In the genomic region with DNA sequence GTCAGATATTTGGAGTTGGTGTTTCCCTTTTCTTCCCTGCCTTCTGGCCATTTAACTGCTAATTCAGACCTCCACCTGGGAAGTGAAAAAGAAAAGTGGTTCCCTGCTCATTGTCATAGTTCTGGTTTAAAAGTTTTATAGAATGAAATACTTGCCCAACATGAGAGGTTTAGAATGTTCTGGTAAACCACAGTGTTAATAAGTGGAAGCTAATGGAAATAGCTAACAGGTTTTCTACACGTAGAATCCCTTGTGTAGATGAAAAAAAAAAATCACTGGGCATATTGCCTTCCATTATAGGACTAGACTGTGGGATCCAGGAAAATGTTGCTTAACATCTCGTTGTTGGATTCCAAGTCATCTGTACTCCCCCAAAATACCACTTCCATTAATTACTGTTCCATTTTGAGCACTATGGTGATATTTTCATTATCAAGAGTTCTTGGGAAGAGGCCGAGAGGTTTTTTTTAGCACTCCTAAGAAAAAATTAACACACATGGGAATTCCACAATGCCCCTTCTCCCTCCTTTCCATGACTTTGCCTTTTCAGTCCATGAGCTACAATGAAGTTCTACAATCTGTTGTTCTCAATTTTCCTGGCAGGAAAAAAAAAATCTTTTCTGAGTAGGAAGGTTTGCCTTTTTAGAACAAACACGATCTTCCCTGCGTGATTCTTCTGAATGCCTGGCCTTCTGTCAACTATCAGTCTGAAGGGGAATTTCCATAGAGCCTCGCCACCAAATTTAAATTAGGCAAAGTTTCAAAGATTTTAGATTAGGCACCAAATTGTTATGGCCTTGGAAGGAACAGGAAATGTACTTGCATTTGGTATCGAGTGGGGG, we compare ENCODE assay signal across 14 cellular contexts.
DNase-seq lines count a peak whose midpoint lies in the region; ATAC-seq and TF ChIP-seq lines count a peak whose summit lies in the region.
"Had no signal": no experiment of that assay in that cellular context is flagged by ENCODE, and none has a peak within 500 bp of the region (broad histone marks: within the 10 kb centered on the region; RNA-seq: fewer than 3 reads in every experiment).

No MANE protein-coding gene starts in this region.

- H3K27ac Mint-ChIP-seq in activated naive CD8-positive, alpha-beta T cell treated with anti-CD3 and anti-CD28 coated beads for 36 hours, result peak overlapping the region; percentile 49
- no peak overlapping the region for H3K27ac Mint-ChIP-seq in activated naive CD8-positive, alpha-beta T cell treated with anti-CD3 and anti-CD28 coated beads, Interleukin-2, amount 50 U/mL, for 24 hours
- H3K27ac Mint-ChIP-seq: activated naive CD8-positive, alpha-beta T cell treated with anti-CD3 and anti-CD28 coated beads, Interleukin-2, amount 10 ng/mL, durations not matched to agents 7 days and 5 days had no signal

- intact Hi-C loops in esophagus squamous epithelium (cut with DNase I), result no loop called here

- H3K4me3 Mint-ChIP-seq in activated naive CD8-positive, alpha-beta T cell treated with anti-CD3 and anti-CD28 coated beads for 36 hours, result no peak overlapping the region
- no peak overlapping the region for H3K4me3 Mint-ChIP-seq in activated naive CD8-positive, alpha-beta T cell treated with anti-CD3 and anti-CD28 coated beads, Interleukin-2, amount 50 U/mL, for 24 hours
- H3K4me3 Mint-ChIP-seq: activated naive CD8-positive, alpha-beta T cell treated with anti-CD3 and anti-CD28 coated beads, Interleukin-2, amount 10 ng/mL, durations not matched to agents 7 days and 5 days had no signal

- no peak for TF ChIP-seq POLR2A in esophagus squamous epithelium (IDR thresholded peaks at IDR 0.05)
- TF ChIP-seq POLR2A in upper lobe of left lung (IDR thresholded peaks at IDR 0.05), result no peak

- H3K4me1 ChIP-seq in esophagus squamous epithelium (peaks cover 0 to 37% (median 7%) of the 10 kb centered on the region in 3 donors), upper lobe of left lung (peaks cover 3 to 16% (median 12%) of the 10 kb centered on the region in 4 donors)

- H3K4me3 ChIP-seq in esophagus squamous epithelium, result no peak overlapping the region
- H3K4me3 ChIP-seq in upper lobe of left lung, result no peak overlapping the region
- no peak overlapping the region for H3K4me3 ChIP-seq in foreskin fibroblast (ENCODE audit: low read depth in 1 of 2, low read length in 2 of 2)
- H3K4me3 ChIP-seq: mucosa of descending colon had no signal

- no peaks in the 10 kb centered on the region for H3K27me3 Mint-ChIP-seq in activated naive CD8-positive, alpha-beta T cell treated with anti-CD3 and anti-CD28 coated beads for 36 hours
- H3K27me3 Mint-ChIP-seq in activated naive CD8-positive, alpha-beta T cell treated with anti-CD3 and anti-CD28 coated beads, Interleukin-2, amount 50 U/mL, for 24 hours, result no peaks in the 10 kb centered on the region
- H3K27me3 Mint-ChIP-seq: activated naive CD8-positive, alpha-beta T cell treated with anti-CD3 and anti-CD28 coated beads, Interleukin-2, amount 10 ng/mL, durations not matched to agents 7 days and 5 days had no signal

- no peaks in the 10 kb centered on the region for H3K9me3 ChIP-seq in esophagus squamous epithelium
- no peaks in the 10 kb centered on the region for H3K9me3 ChIP-seq in upper lobe of left lung
- H3K9me3 ChIP-seq: mucosa of descending colon had no signal

- no peak for TF ChIP-seq CTCF in esophagus squamous epithelium (IDR thresholded peaks at IDR 0.05)
- TF ChIP-seq CTCF in omental fat pad (IDR thresholded peaks at IDR 0.05), result no peak
- no peak for TF ChIP-seq CTCF in upper lobe of left lung (IDR thresholded peaks at IDR 0.05)
- no peak for TF ChIP-seq CTCF in foreskin fibroblast (IDR thresholded peaks at IDR 0.05; ENCODE audit: low read depth, low read length)

- TF ChIP-seq EP300 in upper lobe of left lung (IDR thresholded peaks at IDR 0.05), result no peak

- H3K9me3 Mint-ChIP-seq in activated naive CD8-positive, alpha-beta T cell treated with anti-CD3 and anti-CD28 coated beads for 36 hours, result no peaks in the 10 kb centered on the region
- H3K9me3 Mint-ChIP-seq in activated naive CD8-positive, alpha-beta T cell treated with anti-CD3 and anti-CD28 coated beads, Interleukin-2, amount 50 U/mL, for 24 hours, result no peaks in the 10 kb centered on the region

- H3K36me3 ChIP-seq in esophagus squamous epithelium, result peaks cover 0 to 8% (median 0%) of the 10 kb centered on the region in 3 donors
- peaks cover 0 to 13% (median 2%) of the 10 kb centered on the region in 4 donors for H3K36me3 ChIP-seq in upper lobe of left lung

- no peak for DNase-seq in activated naive CD8-positive, alpha-beta T cell treated with anti-CD3 and anti-CD28 coated beads for 36 hours
- DNase-seq in activated naive CD8-positive, alpha-beta T cell treated with anti-CD3 and anti-CD28 coated beads, Interleukin-2, amount 50 U/mL, for 24 hours, result no peak
- DNase-seq in esophagus squamous epithelium (lab: John Stamatoyannopoulos, UW) (no peak), omental fat pad (ENCODE audit: low spot score) (no peak), upper lobe of left lung (no peak), foreskin fibroblast (no peak)
- DNase-seq: activated CD4-positive, CD25-positive, alpha-beta regulatory T cell; activated naive CD8-positive, alpha-beta T cell treated with anti-CD3 and anti-CD28 coated beads, Interleukin-2, amount 10 ng/mL, durations not matched to agents 7 days and 5 days; H7; KG1; mucosa of descending colon; NCI-H1417 had no signal

- H3K27ac ChIP-seq in esophagus squamous epithelium (peak overlapping the region in 3 of 4 donors; percentile 53 to 66 (median 63)), upper lobe of left lung (peak overlapping the region; percentile 11 to 71 (median 30))

- H3K27me3 ChIP-seq in esophagus squamous epithelium, result no peaks in the 10 kb centered on the region
- no peaks in the 10 kb centered on the region for H3K27me3 ChIP-seq in upper lobe of left lung

- 18 to 23% methylated on average over 7 of the region's 7 CpGs for WGBS in esophagus squamous epithelium, 2 donors
- WGBS in upper lobe of left lung, 2 donors, result 33 to 40% methylated on average over 7 of the region's 7 CpGs

- no peak for ATAC-seq in activated naive CD8-positive, alpha-beta T cell treated with anti-CD3 and anti-CD28 coated beads, Interleukin-2, amount 50 U/mL, for 24 hours
- peak; percentile 86 for ATAC-seq in omental fat pad (ENCODE audit: low FRiP score)
- peak in 1 of 2 donors; percentile 67 for ATAC-seq in upper lobe of left lung (ENCODE audit: low FRiP score in 2 of 2)
- ATAC-seq in GM21381 (IDR thresholded peaks at IDR 0.05; ENCODE audit: unreplicated experiment), result no peak
- no peak for ATAC-seq in HG02973 (IDR thresholded peaks at IDR 0.05; ENCODE audit: unreplicated experiment)
- ATAC-seq: mucosa of descending colon had no signal

- peaks cover 18% of the 10 kb centered on the region for H3K4me1 Mint-ChIP-seq in activated naive CD8-positive, alpha-beta T cell treated with anti-CD3 and anti-CD28 coated beads for 36 hours
- H3K4me1 Mint-ChIP-seq in activated naive CD8-positive, alpha-beta T cell treated with anti-CD3 and anti-CD28 coated beads, Interleukin-2, amount 50 U/mL, for 24 hours, result peaks cover 19% of the 10 kb centered on the region

- no peaks in the 10 kb centered on the region for H3K36me3 Mint-ChIP-seq in activated naive CD8-positive, alpha-beta T cell treated with anti-CD3 and anti-CD28 coated beads for 36 hours
- no peaks in the 10 kb centered on the region for H3K36me3 Mint-ChIP-seq in activated naive CD8-positive, alpha-beta T cell treated with anti-CD3 and anti-CD28 coated beads, Interleukin-2, amount 50 U/mL, for 24 hours (ENCODE audit: low read depth)
- H3K36me3 Mint-ChIP-seq: activated naive CD8-positive, alpha-beta T cell treated with anti-CD3 and anti-CD28 coated beads, Interleukin-2, amount 10 ng/mL, durations not matched to agents 7 days and 5 days had no signal
